Comparison of ENCODE assay signal across 1 cellular context in genomic region chr19:51926784-51927741, GRCh38.
TF ChIP-seq lines count a peak whose summit lies in the region.

Gene ZNF613, plus strand, starts transcription at chr19:51927472. Its CDS starts 8,749 bp downstream, at chr19:51936221.

TF ChIP-seq in HEK293, 187 proteins besides CTCF, POLR2A, EP300 and RAD21 (continued from another document):
- TF ChIP-seq PATZ1 (tag by site-specific recombination; IDR thresholded peaks at IDR 0.05) (peak; percentile 44; the same call in 1 of the 2 replicates), SP7 (tag by site-specific recombination; IDR thresholded peaks at IDR 0.05) (0 out of 2 replicates have a peak, but pooled peaks have one; percentile 15), ZBTB21 (tag by site-specific recombination; IDR thresholded peaks at IDR 0.05) (no peak), ZBTB20 (tag by site-specific recombination; IDR thresholded peaks at IDR 0.05) (peak; percentile 91), ZNF76 (tag by site-specific recombination; IDR thresholded peaks at IDR 0.05; ENCODE audit: borderline replicate concordance, low read depth) (peak; percentile 95), ZNF362 (tag by site-specific recombination; IDR thresholded peaks at IDR 0.05) (peak; percentile 94), ZNF24 (tag by site-specific recombination; IDR thresholded peaks at IDR 0.05) (no peak), MYNN (tag by site-specific recombination; IDR thresholded peaks at IDR 0.05; ENCODE audit: borderline replicate concordance) (no peak), ZNF830 (tag by site-specific recombination; IDR thresholded peaks at IDR 0.05; ENCODE audit: low read depth) (no peak), ZNF2 (tag by site-specific recombination; IDR thresholded peaks at IDR 0.05) (0 out of 2 replicates have a peak, but pooled peaks have one; percentile 63), OSR2 (tag by site-specific recombination; IDR thresholded peaks at IDR 0.05) (no peak), ZNF184 (tag by site-specific recombination; IDR thresholded peaks at IDR 0.05) (no peak), ZNF660 (tag by site-specific recombination; IDR thresholded peaks at IDR 0.05) (peak; percentile 15; the same call in 1 of the 2 replicates), ZBTB11 (tag by site-specific recombination; conservative IDR thresholded peaks at IDR 0.05; ENCODE audit: low read depth) (peak; percentile 65), ZNF513 (tag by site-specific recombination; IDR thresholded peaks at IDR 0.05) (no peak), ZNF114 (tag by site-specific recombination; IDR thresholded peaks at IDR 0.05) (no peak), ELK4 (IDR thresholded peaks at IDR 0.05; ENCODE audit: borderline replicate concordance, low read depth, low read length) (no peak), KLF16 (tag by site-specific recombination; IDR thresholded peaks at IDR 0.05) (0 out of 2 replicates have a peak, but pooled peaks have one; percentile 21), ZNF558 (tag by site-specific recombination; IDR thresholded peaks at IDR 0.05) (peak; percentile 55; the same call in 1 of the 2 replicates), HOXD13 (CRISPR knock-in tag; IDR thresholded peaks at IDR 0.05; ENCODE audit: borderline replicate concordance) (0 out of 2 replicates have a peak, but pooled peaks have one; percentile 30), KLF9 (tag by site-specific recombination; IDR thresholded peaks at IDR 0.05; ENCODE audit: low read depth) (peak; percentile 13; the same call in 1 of the 2 replicates), ZNF692 (tag by site-specific recombination; IDR thresholded peaks at IDR 0.05) (peak; percentile 54), SETDB1 (IDR thresholded peaks at IDR 0.05; ENCODE audit: insufficient read length, low read length) (no peak), ZNF704 (tag by site-specific recombination; IDR thresholded peaks at IDR 0.05) (peak; percentile 78; the same call in 1 of the 2 replicates), ZNF133 (tag by site-specific recombination; IDR thresholded peaks at IDR 0.05) (no peak), EGR2 (tag by site-specific recombination; IDR thresholded peaks at IDR 0.05; ENCODE audit: low read depth) (peak; percentile 62; the same call in 1 of the 2 replicates), ZNF174 (tag by site-specific recombination; IDR thresholded peaks at IDR 0.05) (no peak), SP2 (tag by site-specific recombination; IDR thresholded peaks at IDR 0.05) (peak; percentile 56), ZBTB17 (tag by site-specific recombination; IDR thresholded peaks at IDR 0.05) (peak; percentile 95)
